In genomic region chr3:160398820-160399346, GRCh38 we compare ENCODE assay signal across 8 cellular contexts. TPM values are rescaled to one million over a fixed set of nuclear protein-coding genes. Genes with fewer than 3 reads are reported as not detected.
DNase-seq lines count a peak whose midpoint lies in the region; ATAC-seq and TF ChIP-seq lines count a peak whose summit lies in the region.

TSS of gene IFT80 (minus strand) at chr3:160399225. CDS start at chr3:160384600, 14,625 bp downstream.

- peaks cover 60% of the 10 kb centered on the region for H3K36me3 Mint-ChIP-seq in Calu3 (ENCODE audit: insufficient read depth, unreplicated experiment)
- peaks cover 4% of the 10 kb centered on the region for H3K36me3 Mint-ChIP-seq in IgD-negative memory B cell

- no peaks in the 10 kb centered on the region for H3K27me3 Mint-ChIP-seq in Calu3 (ENCODE audit: unreplicated experiment)
- peaks cover 4% of the 10 kb centered on the region for H3K27me3 Mint-ChIP-seq in IgD-negative memory B cell

- peak within 1 kb of the TSS; percentile 98 for H3K27ac Mint-ChIP-seq in Calu3 (ENCODE audit: unreplicated experiment)
- peak within 1 kb of the TSS; percentile 99 to 100 (median 99) for H3K27ac Mint-ChIP-seq in IgD-negative memory B cell

- TF ChIP-seq CTCF in Calu3 (IDR thresholded peaks at IDR 0.05; ENCODE audit: unreplicated experiment): no peak

- H3K4me1 Mint-ChIP-seq in Calu3 (ENCODE audit: low read depth, unreplicated experiment) (peaks cover 36% of the 10 kb centered on the region), IgD-negative memory B cell (peaks cover 17 to 30% (median 30%) of the 10 kb centered on the region in 3 donors)

- H3K4me3 Mint-ChIP-seq in Calu3 (ENCODE audit: low read depth, unreplicated experiment): peak within 1 kb of the TSS; percentile 98
- H3K4me3 Mint-ChIP-seq in IgD-negative memory B cell: peak within 1 kb of the TSS; percentile 95 to 99 (median 98)

- H3K9me3 Mint-ChIP-seq in Calu3 (ENCODE audit: low read depth, unreplicated experiment): no peaks in the 10 kb centered on the region
- H3K9me3 Mint-ChIP-seq in IgD-negative memory B cell: peaks cover 0 to 5% (median 0%) of the 10 kb centered on the region in 3 donors

- CTCF ChIA-PET in Calu3 (lab: Charles Lee): interaction anchor here (0.7 to 0.8 kb wide), 5 partner anchors 8 to 527 kb away, joined by 3 to 7 read pairs (median 4); no protein-coding TSS in a partner anchor

- DNase-seq in Calu3 (peak; percentile 99), OCI-M1 (lab: John Stamatoyannopoulos, UW) (peak; percentile 92), activated T-cell treated with anti-CD3 and anti-CD28 coated beads for 4 hours (peak; percentile 97), epidermal melanocyte (ENCODE audit: insufficient read length, low spot score) (peak; percentile 88), middle frontal gyrus (ENCODE audit: extremely low spot score, low spot score) (peak; percentile 89)
- peak; percentile 89 to 90 for DNase-seq in stimulated activated CD8-positive, alpha-beta memory T cell treated with anti-CD3 and anti-CD28 coated beads, Interleukin-2, amount 100 ng/mL, for 48 hours (ENCODE audit: low read depth in 2 of 2)

- intact Hi-C loops in Calu3 (cut with micrococcal nuclease; ENCODE audit: unreplicated experiment): no loop called here

- peak; percentile 93 for ATAC-seq in GM21529 (IDR thresholded peaks at IDR 0.05; ENCODE audit: unreplicated experiment)

- TSS peak; percentile 73 for BruUV-seq in Calu3 (replicated peaks; lab: Mats Ljungman, UMichigan)

RNA-seq across cellular contexts. Expression of gene IFT80, which starts in this region (rescaled TPM):
- 58.0 and 61.8 TPM in 2 replicates for total RNA-seq in Calu3 (2022)
- 3.8 TPM for polyA plus RNA-seq in IgD-negative memory B cell

Comparison
In these comparisons a context has a peak if more than half of its experiments do, and no peak if none do; other contexts are left out.
1. Peak in every context shown above with its lines: DNase-seq and ATAC-seq.